In genomic region chr12:131896080-131896810, GRCh38 we compare ENCODE assay signal across 8 cellular contexts. TPM values are rescaled to one million over a fixed set of nuclear protein-coding genes. Genes with fewer than 3 reads are reported as not detected.
A peak's percentile ranks its signal among the peaks of the same experiment; 100 is the strongest.
DNase-seq lines count a peak whose midpoint lies in the region; ATAC-seq and TF ChIP-seq lines count a peak whose summit lies in the region.

No MANE protein-coding gene starts in this region.

- peak overlapping the region; percentile 21 for H3K27ac ChIP-seq in CD8-positive, alpha-beta T cell (ENCODE audit: low read depth, low read length)
- H3K27ac ChIP-seq in neural progenitor cell, result no peak overlapping the region

- H3K27me3 Mint-ChIP-seq in CD8-positive, alpha-beta T cell (ENCODE audit: low read depth), result no peaks in the 10 kb centered on the region
- H3K27me3 Mint-ChIP-seq in neural progenitor cell (ENCODE audit: insufficient read depth, low read depth), result peaks cover 9% of the 10 kb centered on the region
- no peaks in the 10 kb centered on the region for H3K27me3 Mint-ChIP-seq in stimulated activated naive CD8-positive, alpha-beta T cell treated with anti-CD3 and anti-CD28 coated beads, Interleukin-15, amount 100 ng/mL, for 72 hours

- intact Hi-C loops in CD8-positive, alpha-beta T cell (cut with DNase I, micrococcal nuclease), result loop anchor here in 1 of 2 experiments (5.0 kb wide), 1 partner anchor 791 kb away; the partner anchor contains the start of genes POLE and PXMP2

- H3K4me3 Mint-ChIP-seq in CD8-positive, alpha-beta T cell, result peak overlapping the region; percentile 90
- H3K4me3 Mint-ChIP-seq in neural progenitor cell, result peak overlapping the region; percentile 87
- H3K4me3 Mint-ChIP-seq in stimulated activated naive CD8-positive, alpha-beta T cell treated with anti-CD3 and anti-CD28 coated beads, Interleukin-15, amount 100 ng/mL, for 72 hours, result peak overlapping the region; percentile 88 to 93

- H3K4me3 ChIP-seq in CD8-positive, alpha-beta T cell (ENCODE audit: low read depth, low read length), result peak overlapping the region; percentile 77
- peak overlapping the region; percentile 66 for H3K4me3 ChIP-seq in neural progenitor cell

- H4K20me1 ChIP-seq in neural progenitor cell (ENCODE audit: low read depth), result peaks cover 55% of the 10 kb centered on the region

- H3K4me2 ChIP-seq in neural progenitor cell, result peak overlapping the region; percentile 99

- no peak for TF ChIP-seq CTCF in CD8-positive, alpha-beta T cell (IDR thresholded peaks at IDR 0.05)
- TF ChIP-seq CTCF in GM20000 (IDR thresholded peaks at IDR 0.05; ENCODE audit: extremely low read depth, missing control alignments) (no peak), neural progenitor cell (IDR thresholded peaks at IDR 0.05) (no peak)

- peaks cover 2% of the 10 kb centered on the region for H3K36me3 Mint-ChIP-seq in CD8-positive, alpha-beta T cell
- peaks cover 2% of the 10 kb centered on the region for H3K36me3 Mint-ChIP-seq in neural progenitor cell

- peaks cover 21% of the 10 kb centered on the region for H3K4me1 Mint-ChIP-seq in CD8-positive, alpha-beta T cell (ENCODE audit: low read depth)
- H3K4me1 Mint-ChIP-seq in neural progenitor cell, result peaks cover 13% of the 10 kb centered on the region
- H3K4me1 Mint-ChIP-seq in stimulated activated naive CD8-positive, alpha-beta T cell treated with anti-CD3 and anti-CD28 coated beads, Interleukin-15, amount 100 ng/mL, for 72 hours, result peaks cover 35% of the 10 kb centered on the region

- H3K27me3 ChIP-seq in CD8-positive, alpha-beta T cell (ENCODE audit: insufficient read depth, low read length), result no peaks in the 10 kb centered on the region
- no peaks in the 10 kb centered on the region for H3K27me3 ChIP-seq in neural progenitor cell

- H3K4me1 ChIP-seq in CD8-positive, alpha-beta T cell (ENCODE audit: insufficient read depth, low read length), result peaks cover 16% of the 10 kb centered on the region
- peaks cover 9% of the 10 kb centered on the region for H3K4me1 ChIP-seq in neural progenitor cell

- CTCF ChIA-PET in CD8-positive, alpha-beta T cell (lab: Charles Lee), result no interaction called here

- H3K9me3 Mint-ChIP-seq in CD8-positive, alpha-beta T cell, result no peaks in the 10 kb centered on the region
- H3K9me3 Mint-ChIP-seq in neural progenitor cell, result no peaks in the 10 kb centered on the region
- H3K9me3 Mint-ChIP-seq in stimulated activated naive CD8-positive, alpha-beta T cell treated with anti-CD3 and anti-CD28 coated beads, Interleukin-15, amount 100 ng/mL, for 72 hours, result no peaks in the 10 kb centered on the region

- H2AFZ ChIP-seq in neural progenitor cell (replicated peaks), result no peak overlapping the region

- H3K79me2 ChIP-seq in neural progenitor cell (ENCODE audit: low read depth), result peaks cover 47% of the 10 kb centered on the region

- no peaks in the 10 kb centered on the region for H3K9me3 ChIP-seq in CD8-positive, alpha-beta T cell (ENCODE audit: low read length)
- H3K9me3 ChIP-seq in neural progenitor cell (ENCODE audit: low read depth), result no peaks in the 10 kb centered on the region

- peak; percentile 41 for ATAC-seq in CD8-positive, alpha-beta T cell
- peak; percentile 83 for ATAC-seq in stimulated activated naive CD8-positive, alpha-beta T cell treated with anti-CD3 and anti-CD28 coated beads, Interleukin-15, amount 100 ng/mL, for 72 hours

- POLR2A ChIA-PET in CD8-positive, alpha-beta T cell (lab: Charles Lee), result interaction anchor here (0.7 to 1.0 kb wide), 2 partner anchors 31 to 33 kb away, joined by 3 read pairs; no protein-coding TSS in a partner anchor

- no peaks in the 10 kb centered on the region for H3K36me3 ChIP-seq in CD8-positive, alpha-beta T cell (ENCODE audit: insufficient read depth, low read length)
- H3K36me3 ChIP-seq in neural progenitor cell, result no peaks in the 10 kb centered on the region

- DNase-seq in CD8-positive, alpha-beta T cell, result peak; percentile 31 to 76 (median 62)
- DNase-seq in GM20000 (ENCODE audit: low spot score), result peak; percentile 93
- DNase-seq in HT-29 (ENCODE audit: low spot score), result peak; percentile 88
- peak; percentile 87 for DNase-seq in RPMI8226
- peak; percentile 74 for DNase-seq in activated naive CD4-positive, alpha-beta T cell treated with Interleukin-2 at 50 U/mL for 16 hours
- peak; percentile 42 for DNase-seq in foreskin melanocyte
- peak; percentile 91 for DNase-seq in neural progenitor cell (ENCODE audit: low spot score)
- DNase-seq in stimulated activated naive CD8-positive, alpha-beta T cell treated with anti-CD3 and anti-CD28 coated beads, Interleukin-15, amount 100 ng/mL, for 72 hours, result peak; percentile 70 to 71

- H3K27ac Mint-ChIP-seq in CD8-positive, alpha-beta T cell, result no peak overlapping the region
- H3K27ac Mint-ChIP-seq in neural progenitor cell, result no peak overlapping the region
- H3K27ac Mint-ChIP-seq in stimulated activated naive CD8-positive, alpha-beta T cell treated with anti-CD3 and anti-CD28 coated beads, Interleukin-15, amount 100 ng/mL, for 72 hours, result peak overlapping the region; percentile 57 to 96

- peaks cover 8% of the 10 kb centered on the region for H3F3A ChIP-seq in neural progenitor cell (ENCODE audit: low read depth)

- no peak overlapping the region for H3K9ac ChIP-seq in neural progenitor cell

RNA-seq across cellular contexts. Expression of gene ULK1, which starts 1.8 kb away (rescaled TPM):
- 10 to 100 TPM; 76.6 to 79.9 TPM for total RNA-seq in CD8-positive, alpha-beta T cell
- 4.9 and 9.6 TPM in 2 replicates for total RNA-seq in HT-29 (2014; rRNA removed; shearing (Covaris generic))
- total RNA-seq in neural progenitor cell (ENCODE audit: low replicate concordance), result 4.9 and 16.0 TPM in 2 replicates

RNA-seq across cellular contexts. Expression of gene PUS1, which starts 32.8 kb away (rescaled TPM):
- 10 to 100 TPM; 17.5 to 17.9 TPM for total RNA-seq in CD8-positive, alpha-beta T cell
- total RNA-seq in HT-29 (2014; rRNA removed; shearing (Covaris generic)), result 70.5 and 73.8 TPM in 2 replicates
- 15.9 and 17.8 TPM in 2 replicates for total RNA-seq in neural progenitor cell (ENCODE audit: low replicate concordance)

RNA-seq across cellular contexts. Expression of gene EP400, which starts 53.5 kb away (rescaled TPM):
- total RNA-seq in CD8-positive, alpha-beta T cell, result 10 to 100 TPM; 53.1 to 53.9 TPM
- 8.3 and 12.2 TPM in 2 replicates for total RNA-seq in HT-29 (2014; rRNA removed; shearing (Covaris generic))
- 16.3 and 21.2 TPM in 2 replicates for total RNA-seq in neural progenitor cell (ENCODE audit: low replicate concordance)

Comparison
In these comparisons a context has a peak if more than half of its experiments do, and no peak if none do; other contexts are left out.
1. DNase-seq: peak in every context shown above with its lines; median percentile 93 in GM20000; 91 in neural progenitor cell; 88 in HT-29; 87 in RPMI8226; 74 in activated naive CD4-positive, alpha-beta T cell treated with Interleukin-2 at 50 U/mL for 16 hours; 70 in stimulated activated naive CD8-positive, alpha-beta T cell treated with anti-CD3 and anti-CD28 coated beads, Interleukin-15, amount 100 ng/mL, for 72 hours; 62 in CD8-positive, alpha-beta T cell; 42 in foreskin melanocyte.
2. H3K27ac Mint-ChIP-seq: peak in stimulated activated naive CD8-positive, alpha-beta T cell treated with anti-CD3 and anti-CD28 coated beads, Interleukin-15, amount 100 ng/mL, for 72 hours (2 of 2); none in CD8-positive, alpha-beta T cell (single experiment) and neural progenitor cell (single experiment).
3. Peak in every context shown above with its lines, with median percentiles within 50 percentile points of each other: H3K4me3 Mint-ChIP-seq.